9 cellular contexts compared by ENCODE assay signal in genomic region chrX:27336466-27337091, GRCh38.
DNase-seq lines count a peak whose midpoint lies in the region; ATAC-seq and TF ChIP-seq lines count a peak whose summit lies in the region.
"Had no signal": no experiment of that assay in that cellular context is flagged by ENCODE, and none has a peak within 500 bp of the region (broad histone marks: within the 10 kb centered on the region; RNA-seq: fewer than 3 reads in every experiment).

No MANE protein-coding gene starts in this region.

- WGBS in smooth muscle cell (ENCODE audit: low lambda C conversion rate): 22% methylated on average over 9 of the region's 9 CpGs

- H3K27me3 ChIP-seq in smooth muscle cell (ENCODE audit: low read depth): no peaks in the 10 kb centered on the region

- H3K4me2 ChIP-seq in smooth muscle cell: peak overlapping the region; percentile 81

- H2AFZ ChIP-seq in smooth muscle cell (ENCODE audit: low read depth): peak overlapping the region; percentile 86

- H3K4me3 ChIP-seq in smooth muscle cell: peak overlapping the region; percentile 29
- H3K4me3 ChIP-seq: skin epidermis had no signal

- H3F3A ChIP-seq in smooth muscle cell (ENCODE audit: low read depth): no peaks in the 10 kb centered on the region

- no peaks in the 10 kb centered on the region for H3K4me1 ChIP-seq in smooth muscle cell (ENCODE audit: low read depth)

- H4K20me1 ChIP-seq in smooth muscle cell (ENCODE audit: low read depth): no peaks in the 10 kb centered on the region

- no peaks in the 10 kb centered on the region for H3K36me3 ChIP-seq in smooth muscle cell (ENCODE audit: low read depth)

- H3K9me3 ChIP-seq in smooth muscle cell (replicated peaks; ENCODE audit: low read depth): no peaks in the 10 kb centered on the region

- H3K27ac ChIP-seq in smooth muscle cell (ENCODE audit: low read depth): no peak overlapping the region
- H3K27ac ChIP-seq: skin epidermis had no signal

- no peaks in the 10 kb centered on the region for H3K79me2 ChIP-seq in smooth muscle cell (ENCODE audit: low read depth)

- peak; percentile 71 for ATAC-seq in GM21576 (IDR thresholded peaks at IDR 0.05; ENCODE audit: unreplicated experiment)

- TF ChIP-seq CTCF in smooth muscle cell (IDR thresholded peaks at IDR 0.05; ENCODE audit: borderline replicate concordance, insufficient read depth, poor library complexity, severe bottlenecking): peak; percentile 87

- peak; percentile 26 for DNase-seq in DMS53 treated with DMSO at 0.1 percent for 48 hours (lab: John Stamatoyannopoulos, UW; ENCODE audit: unreplicated experiment)
- peak; percentile 9 for DNase-seq in NCI-H2107 treated with DMSO at 0.1 percent for 48 hours (lab: John Stamatoyannopoulos, UW; ENCODE audit: unreplicated experiment)
- DNase-seq in activated CD8-positive, alpha-beta memory T cell treated with anti-CD3 and anti-CD28 coated beads, Interleukin-2, amount 50 U/mL, for 4 hours: peak; percentile 17
- peak; percentile 0 for DNase-seq in foreskin melanocyte
- DNase-seq in smooth muscle cell (lab: John Stamatoyannopoulos, UW; ENCODE audit: unreplicated experiment): no peak
- DNase-seq in amniotic stem cell (lab: John Stamatoyannopoulos, UW): no peak
- DNase-seq in NCI-H2029 (lab: John Stamatoyannopoulos, UW): no peak

- H3K9ac ChIP-seq in smooth muscle cell (ENCODE audit: low read depth): no peak overlapping the region

Comparison
In these comparisons a context has a peak if more than half of its experiments do, and no peak if none do; other contexts are left out.
1. DNase-seq: peak in DMS53 treated with DMSO at 0.1 percent for 48 hours (single experiment), NCI-H2107 treated with DMSO at 0.1 percent for 48 hours (single experiment), activated CD8-positive, alpha-beta memory T cell treated with anti-CD3 and anti-CD28 coated beads, Interleukin-2, amount 50 U/mL, for 4 hours (single experiment) and foreskin melanocyte (single experiment); none in smooth muscle cell (single experiment), amniotic stem cell (single experiment) and NCI-H2029 (single experiment).